ENCODE assay signal across 9 cellular contexts in the genomic region with DNA sequence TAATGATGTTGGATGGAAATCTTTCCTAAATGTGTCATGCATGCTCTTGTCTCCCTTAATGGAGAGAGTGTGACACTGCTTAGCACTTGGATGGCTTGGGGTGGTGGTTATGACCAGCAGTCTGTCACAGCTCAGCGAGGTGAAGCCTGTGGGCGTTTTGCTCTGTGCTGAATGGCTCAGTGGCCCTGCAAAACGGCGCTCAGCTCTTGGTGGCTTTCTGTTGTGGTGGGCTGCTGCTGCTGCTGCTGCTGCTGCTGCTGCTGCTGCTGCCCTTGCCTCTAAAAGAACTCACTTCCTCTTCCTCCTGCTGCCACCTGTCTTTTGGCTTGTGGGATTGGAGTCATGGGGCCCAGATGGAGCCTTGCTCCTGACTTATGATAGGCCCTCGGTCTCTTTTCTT. TPM values are rescaled to one million over a fixed set of nuclear protein-coding genes. Genes with fewer than 3 reads are reported as not detected.
DNase-seq lines count a peak whose midpoint lies in the region; ATAC-seq and TF ChIP-seq lines count a peak whose summit lies in the region.
"Not testable (repeated sequence)": the region's sequence is repeated elsewhere in the genome, so short reads cannot be mapped to it uniquely, and the experiment has no call there.
"Had no signal": no experiment of that assay in that cellular context is flagged by ENCODE, and none has a peak within 500 bp of the region (broad histone marks: within the 10 kb centered on the region; RNA-seq: fewer than 3 reads in every experiment).

No MANE protein-coding gene starts in this region.

- peaks cover 16% of the 10 kb centered on the region for H3K36me3 Mint-ChIP-seq in WTC11
- peaks cover 21% of the 10 kb centered on the region for H3K36me3 Mint-ChIP-seq in stimulated activated effector memory CD8-positive, alpha-beta T cell treated with anti-CD3 and anti-CD28 coated beads, Interleukin-12 subunit alpha, Interleukin-12 subunit beta, amount 100 ng/mL, for 72 hours

- not testable (repeated sequence) for DNase-seq in WTC11 (ENCODE audit: low spot score); left lung
- peak; percentile 38 for DNase-seq in activated naive CD4-positive, alpha-beta T cell treated with Interleukin-2 at 50 U/mL for 16 hours
- peak in 1 of 2 donors; percentile 48 for DNase-seq in stimulated activated effector memory CD8-positive, alpha-beta T cell treated with anti-CD3 and anti-CD28 coated beads, Interleukin-12 subunit alpha, Interleukin-12 subunit beta, amount 100 ng/mL, for 72 hours (ENCODE audit: low spot score in 2 of 2)

- not testable (repeated sequence) for H3K9me3 Mint-ChIP-seq in WTC11; stimulated activated effector memory CD8-positive, alpha-beta T cell treated with anti-CD3 and anti-CD28 coated beads, Interleukin-12 subunit alpha, Interleukin-12 subunit beta, amount 100 ng/mL, for 72 hours

- not testable (repeated sequence) for H3K9me3 ChIP-seq in left lung

- not testable (repeated sequence) for H3K4me3 ChIP-seq in left lung

- TF ChIP-seq CTCF in WTC11 (IDR thresholded peaks at IDR 0.05); left lung (IDR thresholded peaks at IDR 0.05): not testable (repeated sequence)

- not testable (repeated sequence) for H3K27ac ChIP-seq in left lung

- intact Hi-C loops in left lung (cut with DNase I): not testable (repeated sequence)

- not testable (repeated sequence) for H3K4me1 Mint-ChIP-seq in WTC11; stimulated activated effector memory CD8-positive, alpha-beta T cell treated with anti-CD3 and anti-CD28 coated beads, Interleukin-12 subunit alpha, Interleukin-12 subunit beta, amount 100 ng/mL, for 72 hours

- H3K27me3 Mint-ChIP-seq in WTC11 (ENCODE audit: low read depth): not testable (repeated sequence)

- H3K27ac Mint-ChIP-seq in WTC11: peak overlapping the region; percentile 45; the same call in 1 of the 2 replicates
- not testable (repeated sequence) for H3K27ac Mint-ChIP-seq in stimulated activated effector memory CD8-positive, alpha-beta T cell treated with anti-CD3 and anti-CD28 coated beads, Interleukin-12 subunit alpha, Interleukin-12 subunit beta, amount 100 ng/mL, for 72 hours

- ATAC-seq in GM18519 (IDR thresholded peaks at IDR 0.05; ENCODE audit: low FRiP score, unreplicated experiment) (peak; percentile 96), GM19468 (IDR thresholded peaks at IDR 0.05; ENCODE audit: extremely low read depth, unreplicated experiment) (peak; percentile 98), HG02798 (IDR thresholded peaks at IDR 0.05; ENCODE audit: poor library complexity, unreplicated experiment) (peak; percentile 99), HG03280 (IDR thresholded peaks at IDR 0.05; ENCODE audit: unreplicated experiment) (peak; percentile 97), left lung (peak; percentile 37)
- not testable (repeated sequence) for ATAC-seq in WTC11
- ATAC-seq in stimulated activated effector memory CD8-positive, alpha-beta T cell treated with anti-CD3 and anti-CD28 coated beads, Interleukin-12 subunit alpha, Interleukin-12 subunit beta, amount 100 ng/mL, for 72 hours: peak; percentile 99

- H3K36me3 ChIP-seq in left lung: peaks cover 0 to 21% of the 10 kb centered on the region in 2 donors

- H3K4me1 ChIP-seq in left lung: not testable (repeated sequence)

- POLR2A ChIA-PET in WTC11 (lab: Charles Lee): not testable (repeated sequence)

- not testable (repeated sequence) for H3K4me3 Mint-ChIP-seq in WTC11; stimulated activated effector memory CD8-positive, alpha-beta T cell treated with anti-CD3 and anti-CD28 coated beads, Interleukin-12 subunit alpha, Interleukin-12 subunit beta, amount 100 ng/mL, for 72 hours

- H3K27me3 ChIP-seq in left lung: not testable (repeated sequence)

- CTCF ChIA-PET in WTC11 (lab: Charles Lee): not testable (repeated sequence)

RNA-seq across cellular contexts. Expression of gene UPK3B, which starts 23.7 kb away (rescaled TPM):
- total RNA-seq in WTC11 (2021): 1.4 to 3.6 TPM (median 3.2 TPM) in 3 replicates
- total RNA-seq in left lung: 10 to 100 TPM in 1 of 2 donors, 1 to 10 TPM in 1; 5.5 to 15.9 TPM

RNA-seq across cellular contexts. Expression of gene DTX2, which starts 25.1 kb away (rescaled TPM):
- 60.9 to 79.2 TPM (median 62.1 TPM) in 3 replicates for total RNA-seq in WTC11 (2021)
- 10 to 100 TPM; 28.1 to 40.9 TPM for total RNA-seq in left lung

RNA-seq across cellular contexts. Expression of gene SPDYE16, which starts 56.5 kb away (rescaled TPM):
- total RNA-seq in WTC11 (2021) (not detected in 3 replicates), left lung (under 1 TPM in 1 of 2 donors, not detected in 1; 0.26 TPM)
- total RNA-seq: chondrocyte had no signal
